Comparison of ENCODE assay signal across 8 cellular contexts in the genomic region with DNA sequence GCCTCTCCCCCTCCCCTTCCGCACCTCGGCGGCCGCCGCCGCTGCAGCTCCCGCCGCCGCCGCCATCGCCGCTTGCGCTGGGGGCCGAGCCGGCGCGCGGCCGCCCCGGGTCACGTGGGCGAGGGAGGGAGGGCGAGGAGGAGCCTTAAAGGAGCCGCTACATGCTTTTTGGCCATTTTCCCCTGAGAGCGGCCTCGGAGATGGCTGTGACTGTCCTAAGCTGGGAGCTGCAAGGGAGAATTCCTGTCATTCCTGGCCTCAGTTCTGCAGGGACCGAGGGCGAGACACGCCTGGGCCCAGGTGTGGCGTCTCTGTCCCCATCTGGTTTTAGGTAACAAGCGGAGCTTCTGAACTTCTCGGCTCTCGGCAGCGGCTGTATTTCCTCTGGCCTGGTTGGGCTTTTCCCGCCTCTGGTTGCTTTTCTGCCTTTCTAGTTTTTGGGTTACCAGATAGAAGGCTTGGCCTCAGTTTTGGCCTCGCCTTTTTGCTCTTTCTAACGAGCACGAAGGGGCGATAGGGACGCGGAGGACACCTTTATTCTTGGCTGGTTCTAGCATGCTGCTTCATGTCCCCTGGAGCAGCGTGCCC. TPM values are rescaled to one million over a fixed set of nuclear protein-coding genes. Genes with fewer than 3 reads are reported as not detected.
DNase-seq lines count a peak whose midpoint lies in the region; ATAC-seq, FAIRE-seq and TF ChIP-seq lines count a peak whose summit lies in the region.

A gene (minus strand): TSS at position 87 of the 588 bp plus-strand sequence. CDS start 21 bp downstream, at position 66.

- H3K9me3 Mint-ChIP-seq in activated B cell treated with CpG ODN at 0.5 μM for 24 hours, result no peaks in the 10 kb centered on the region

- TF ChIP-seq CTCF in activated B cell treated with CpG ODN at 0.5 μM for 24 hours (IDR thresholded peaks at IDR 0.05) (no peak), cardiac fibroblast (IDR thresholded peaks at IDR 0.05; ENCODE audit: low read depth, low read length) (no peak)

- H3K4me3 Mint-ChIP-seq in activated B cell treated with CpG ODN at 0.5 μM for 24 hours, result peak within 1 kb of the TSS; percentile 97

- CTCF ChIA-PET in activated B cell treated with CpG ODN at 0.5 μM for 24 hours (lab: Charles Lee), result interaction anchor here (0.7 to 1.4 kb wide), 2 partner anchors 7 to 10 kb away, joined by 3 read pairs; no protein-coding TSS in a partner anchor

- FAIRE-seq in GM12891 (lab: Jason Lieb, UNC), result peak; percentile 85

- peak; percentile 88 for DNase-seq in GM12891 (ENCODE audit: insufficient read length, low spot score)
- peak; percentile 75 for DNase-seq in NCI-H226
- peak; percentile 83 for DNase-seq in activated B cell treated with CpG ODN at 0.5 μM for 24 hours
- DNase-seq in cardiac fibroblast (ENCODE audit: low read depth in 2 of 2), result peak; percentile 78 to 81
- DNase-seq in iris pigment epithelial cell (ENCODE audit: low read depth), result peak; percentile 80
- DNase-seq in stimulated activated CD4-positive, alpha-beta T cell treated with anti-CD3 and anti-CD28 coated beads, Interleukin-12 subunit alpha, Interleukin-12 subunit beta, amount 100 ng/mL, for 24 hours (ENCODE audit: low read depth in 2 of 2), result peak; percentile 66 to 78

- intact Hi-C loops in activated B cell treated with CpG ODN at 0.5 μM for 24 hours (cut with micrococcal nuclease), result loop anchor here (1.0 to 5.0 kb wide), 6 partner anchors 35 to 351 kb away; a partner anchor contains a TSS

- no peak for TF ChIP-seq POLR2A in GM12891 (IDR thresholded peaks at IDR 0.05; ENCODE audit: low read depth, low read length)

- ATAC-seq in HG03095 (IDR thresholded peaks at IDR 0.05; ENCODE audit: unreplicated experiment) (peak; percentile 51), activated B cell treated with CpG ODN at 0.5 μM for 24 hours (ENCODE audit: low read depth) (peak; percentile 47), GM21786 (IDR thresholded peaks at IDR 0.05; ENCODE audit: unreplicated experiment) (no peak)

- POLR2A ChIA-PET in activated B cell treated with CpG ODN at 0.5 μM for 24 hours (lab: Charles Lee), result interaction anchor here (0.5 to 3.0 kb wide), 23 partner anchors 11 to 1673 kb away, joined by 3 to 29 read pairs (median 4); a partner anchor contains a TSS

- peak within 1 kb of the TSS; percentile 94 for H3K27ac Mint-ChIP-seq in activated B cell treated with CpG ODN at 0.5 μM for 24 hours

- no peaks in the 10 kb centered on the region for H3K27me3 Mint-ChIP-seq in activated B cell treated with CpG ODN at 0.5 μM for 24 hours

- H3K36me3 Mint-ChIP-seq in activated B cell treated with CpG ODN at 0.5 μM for 24 hours (ENCODE audit: low read depth), result peaks cover 29% of the 10 kb centered on the region

- peaks cover 31% of the 10 kb centered on the region for H3K4me1 Mint-ChIP-seq in activated B cell treated with CpG ODN at 0.5 μM for 24 hours

- H3K4me3 ChIP-seq in cardiac fibroblast (replicated peaks in 1 of 2; ENCODE audit: low read depth in 2 of 2, low read length in 2 of 2), result peak within 1 kb of the TSS; percentile 69 to 96

TF ChIP-seq in GM12891, 5 proteins besides CTCF, POLR2A, EP300 and RAD21:
- peak; percentile 76 for TF ChIP-seq TAF1 (IDR thresholded peaks at IDR 0.05; ENCODE audit: low read depth, low read length)
- TF ChIP-seq POLR2AphosphoS5 (IDR thresholded peaks at IDR 0.05; ENCODE audit: low read depth, low read length), result peak; percentile 49; the same call in 1 of the 2 replicates
- TF ChIP-seq PAX5 (IDR thresholded peaks at IDR 0.05; ENCODE audit: insufficient read depth, low read length, severe bottlenecking), result no peak
- TF ChIP-seq SPI1 (IDR thresholded peaks at IDR 0.05; ENCODE audit: low read depth, low read length), result no peak

RNA-seq across cellular contexts. Expression of the gene that starts here (rescaled TPM):
- polyA plus RNA-seq in GM12891 (2012; ENCODE audit: low read depth, missing spikeins), result 31.1 TPM
- 49.9 and 58.4 TPM in 2 replicates for total RNA-seq in activated B cell treated with CpG ODN at 0.5 μM for 24 hours
